Comparison of ENCODE assay signal across 1 cellular context in the genomic region with DNA sequence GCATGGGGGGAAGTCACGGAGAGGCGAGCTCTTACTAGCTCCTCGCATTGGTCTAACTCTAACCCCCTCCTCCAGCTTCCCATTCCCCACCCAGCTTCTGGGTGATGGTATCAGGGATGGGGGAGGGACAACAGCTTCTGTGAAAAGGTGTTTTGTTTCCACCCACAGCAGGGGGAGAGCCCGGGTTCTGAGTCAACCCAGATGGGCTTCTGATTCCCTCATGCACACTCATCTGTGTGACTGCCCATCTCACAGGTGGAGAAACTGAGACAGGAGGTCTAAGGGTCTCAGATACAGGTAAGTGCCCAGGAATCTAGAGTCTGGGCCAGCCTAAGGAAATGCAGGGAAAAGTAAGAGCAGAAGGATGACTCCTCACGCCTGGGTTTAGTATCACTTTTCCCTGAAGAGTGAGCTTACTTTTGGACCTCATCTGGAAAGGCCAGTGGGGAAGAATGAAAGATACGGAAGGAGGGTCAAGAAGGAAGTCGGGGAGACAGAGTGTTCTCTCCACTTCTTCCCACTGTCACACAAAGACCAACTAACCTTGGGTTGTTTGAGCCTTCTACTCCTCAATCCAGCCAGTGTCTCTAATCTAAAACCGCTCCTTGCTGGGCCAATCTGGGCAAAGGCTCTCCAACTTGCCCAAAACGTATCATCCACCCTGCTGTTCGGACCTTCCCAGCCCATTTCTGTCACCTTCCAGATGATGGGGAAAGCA.
A peak's percentile ranks its signal among the peaks of the same experiment; 100 is the strongest.
TF ChIP-seq lines count a peak whose summit lies in the region.

No MANE protein-coding gene starts in this region.

TF ChIP-seq in K562, 482 proteins besides CTCF, POLR2A, EP300 and RAD21:
- TF ChIP-seq SP2 (IDR thresholded peaks at IDR 0.05; ENCODE audit: extremely low read depth, low read depth, low read length, poor library complexity, severe bottlenecking) (no peak), GTF2E2 (tag; IDR thresholded peaks at IDR 0.05) (no peak), ELF2 (CRISPR knock-in tag; IDR thresholded peaks at IDR 0.05) (0 out of 2 replicates have a peak, but pooled peaks have one; percentile 52), NONO (IDR thresholded peaks at IDR 0.05; ENCODE audit: low read depth in 2 of 2, low read length in 1 of 2) (no peak), BRD9 (IDR thresholded peaks at IDR 0.05; ENCODE audit: low read depth, partially characterized antibody) (no peak), VEZF1 (CRISPR knock-in tag; IDR thresholded peaks at IDR 0.05) (peak; percentile 70), SETDB1 (IDR thresholded peaks at IDR 0.05; ENCODE audit: low read length) (no peak), SMARCA5 (IDR thresholded peaks at IDR 0.05) (peak; percentile 30; the same call in 1 of the 2 replicates), FOXO4 (CRISPR knock-in tag; IDR thresholded peaks at IDR 0.05) (no peak), ARID1B (IDR thresholded peaks at IDR 0.05) (0 out of 2 replicates have a peak, but pooled peaks have one; percentile 29), ZNF239 (CRISPR knock-in tag; IDR thresholded peaks at IDR 0.05) (no peak), FOSL1 (tag; conservative IDR thresholded peaks at IDR 0.05) (peak; percentile 61), KDM4B (IDR thresholded peaks at IDR 0.05; ENCODE audit: borderline replicate concordance in 2 of 2, low read depth in 1 of 2) (no peak), BMI1 (IDR thresholded peaks at IDR 0.05; ENCODE audit: low read length) (no peak), MEF2A (IDR thresholded peaks at IDR 0.05; ENCODE audit: control insufficient read depth, low read depth, low read length) (no peak), FUS (optimal IDR thresholded peaks at IDR 0.05; ENCODE audit: low read depth, low read length) (no peak), CBFA2T3 (IDR thresholded peaks at IDR 0.05) (0 out of 2 replicates have a peak, but pooled peaks have one; percentile 6), HMG20B (CRISPR knock-in tag; IDR thresholded peaks at IDR 0.05) (no peak), ZNF695 (CRISPR knock-in tag; IDR thresholded peaks at IDR 0.05) (no peak), DPF2 (IDR thresholded peaks at IDR 0.05) (peak; percentile 29; the same call in 1 of the 2 replicates), SOX6 (IDR thresholded peaks at IDR 0.05) (no peak), RBM25 (IDR thresholded peaks at IDR 0.05; ENCODE audit: low read depth, low read length, severe bottlenecking) (peak; percentile 66), ZSCAN32 (CRISPR knock-in tag; IDR thresholded peaks at IDR 0.05) (no peak), HDGF (IDR thresholded peaks at IDR 0.05) (0 out of 2 replicates have a peak, but pooled peaks have one; percentile 56), ZNF324 (CRISPR knock-in tag; IDR thresholded peaks at IDR 0.05) (no peak), ZNF134 (CRISPR knock-in tag; conservative IDR thresholded peaks at IDR 0.05) (no peak), RCOR1 (IDR thresholded peaks at IDR 0.05; ENCODE audit: borderline replicate concordance in 1 of 2, low read depth in 2 of 2, low read length in 2 of 2) (peak in 1 of 2 experiments; percentile 70; a peak in 2 of 4 replicates), SMARCA4 (IDR thresholded peaks at IDR 0.05) (0 out of 2 replicates have a peak, but pooled peaks have one; percentile 23), RBBP5 (IDR thresholded peaks at IDR 0.05; ENCODE audit: borderline replicate concordance, insufficient read depth, low read length, poor library complexity, severe bottlenecking) (no peak), KDM1A (IDR thresholded peaks at IDR 0.05) (peak in 1 of 2 experiments; percentile 63; a peak in 3 of 4 replicates), BCLAF1 (IDR thresholded peaks at IDR 0.05; ENCODE audit: borderline replicate concordance in 1 of 2, control insufficient read depth in 1 of 2, low read depth in 2 of 2, low read length in 1 of 2) (no peak), LEF1 (IDR thresholded peaks at IDR 0.05) (no peak), BDP1 (IDR thresholded peaks at IDR 0.05; ENCODE audit: insufficient read depth, insufficient read length) (no peak), ZNF431 (CRISPR knock-in tag; IDR thresholded peaks at IDR 0.05) (no peak), PURB (CRISPR knock-in tag; IDR thresholded peaks at IDR 0.05; ENCODE audit: low read depth) (no peak), BCOR (IDR thresholded peaks at IDR 0.05) (peak; percentile 71), FOXK1 (CRISPR knock-in tag; IDR thresholded peaks at IDR 0.05; ENCODE audit: borderline replicate concordance) (0 out of 2 replicates have a peak, but pooled peaks have one; percentile 27), EGR1 (conservative IDR thresholded peaks at IDR 0.05) (0 out of 2 replicates have a peak, but pooled peaks have one; percentile 24), HDAC2 (IDR thresholded peaks at IDR 0.05) (no peak), GATA2 (CRISPR knock-in tag; IDR thresholded peaks at IDR 0.05) (peak; percentile 44; the same call in 1 of the 2 replicates), JUND (IDR thresholded peaks at IDR 0.05; ENCODE audit: borderline replicate concordance, low read depth, low read length) (0 out of 2 replicates have a peak, but pooled peaks have one; percentile 22), JUND (tag; IDR thresholded peaks at IDR 0.05; ENCODE audit: borderline replicate concordance, low read depth, low read length) (no peak), ARNT (IDR thresholded peaks at IDR 0.05) (no peak), ZFX (CRISPR knock-in tag; IDR thresholded peaks at IDR 0.05) (0 out of 2 replicates have a peak, but pooled peaks have one; percentile 6), NFE2L1 (tag; IDR thresholded peaks at IDR 0.05; ENCODE audit: borderline replicate concordance, low read depth) (no peak), CBX1 (IDR thresholded peaks at IDR 0.05; ENCODE audit: low read depth) (peak; percentile 67; the same call in 1 of the 2 replicates)
- TF ChIP-seq, protein P1, sequence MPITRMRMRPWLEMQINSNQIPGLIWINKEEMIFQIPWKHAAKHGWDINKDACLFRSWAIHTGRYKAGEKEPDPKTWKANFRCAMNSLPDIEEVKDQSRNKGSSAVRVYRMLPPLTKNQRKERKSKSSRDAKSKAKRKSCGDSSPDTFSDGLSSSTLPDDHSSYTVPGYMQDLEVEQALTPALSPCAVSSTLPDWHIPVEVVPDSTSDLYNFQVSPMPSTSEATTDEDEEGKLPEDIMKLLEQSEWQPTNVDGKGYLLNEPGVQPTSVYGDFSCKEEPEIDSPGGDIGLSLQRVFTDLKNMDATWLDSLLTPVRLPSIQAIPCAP (CRISPR knock-in tag; IDR thresholded peaks at IDR 0.05; ENCODE audit: borderline replicate concordance): no peak
- TF ChIP-seq, protein P2, sequence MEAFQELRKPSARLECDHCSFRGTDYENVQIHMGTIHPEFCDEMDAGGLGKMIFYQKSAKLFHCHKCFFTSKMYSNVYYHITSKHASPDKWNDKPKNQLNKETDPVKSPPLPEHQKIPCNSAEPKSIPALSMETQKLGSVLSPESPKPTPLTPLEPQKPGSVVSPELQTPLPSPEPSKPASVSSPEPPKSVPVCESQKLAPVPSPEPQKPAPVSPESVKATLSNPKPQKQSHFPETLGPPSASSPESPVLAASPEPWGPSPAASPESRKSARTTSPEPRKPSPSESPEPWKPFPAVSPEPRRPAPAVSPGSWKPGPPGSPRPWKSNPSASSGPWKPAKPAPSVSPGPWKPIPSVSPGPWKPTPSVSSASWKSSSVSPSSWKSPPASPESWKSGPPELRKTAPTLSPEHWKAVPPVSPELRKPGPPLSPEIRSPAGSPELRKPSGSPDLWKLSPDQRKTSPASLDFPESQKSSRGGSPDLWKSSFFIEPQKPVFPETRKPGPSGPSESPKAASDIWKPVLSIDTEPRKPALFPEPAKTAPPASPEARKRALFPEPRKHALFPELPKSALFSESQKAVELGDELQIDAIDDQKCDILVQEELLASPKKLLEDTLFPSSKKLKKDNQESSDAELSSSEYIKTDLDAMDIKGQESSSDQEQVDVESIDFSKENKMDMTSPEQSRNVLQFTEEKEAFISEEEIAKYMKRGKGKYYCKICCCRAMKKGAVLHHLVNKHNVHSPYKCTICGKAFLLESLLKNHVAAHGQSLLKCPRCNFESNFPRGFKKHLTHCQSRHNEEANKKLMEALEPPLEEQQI (IDR thresholded peaks at IDR 0.05): no peak
- TF ChIP-seq, protein P3, sequence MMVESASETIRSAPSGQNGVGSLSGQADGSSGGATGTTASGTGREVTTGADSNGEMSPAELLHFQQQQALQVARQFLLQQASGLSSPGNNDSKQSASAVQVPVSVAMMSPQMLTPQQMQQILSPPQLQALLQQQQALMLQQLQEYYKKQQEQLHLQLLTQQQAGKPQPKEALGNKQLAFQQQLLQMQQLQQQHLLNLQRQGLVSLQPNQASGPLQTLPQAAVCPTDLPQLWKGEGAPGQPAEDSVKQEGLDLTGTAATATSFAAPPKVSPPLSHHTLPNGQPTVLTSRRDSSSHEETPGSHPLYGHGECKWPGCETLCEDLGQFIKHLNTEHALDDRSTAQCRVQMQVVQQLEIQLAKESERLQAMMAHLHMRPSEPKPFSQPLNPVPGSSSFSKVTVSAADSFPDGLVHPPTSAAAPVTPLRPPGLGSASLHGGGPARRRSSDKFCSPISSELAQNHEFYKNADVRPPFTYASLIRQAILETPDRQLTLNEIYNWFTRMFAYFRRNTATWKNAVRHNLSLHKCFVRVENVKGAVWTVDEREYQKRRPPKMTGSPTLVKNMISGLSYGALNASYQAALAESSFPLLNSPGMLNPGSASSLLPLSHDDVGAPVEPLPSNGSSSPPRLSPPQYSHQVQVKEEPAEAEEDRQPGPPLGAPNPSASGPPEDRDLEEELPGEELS (CRISPR knock-in tag; IDR thresholded peaks at IDR 0.05; ENCODE audit: borderline replicate concordance): no peak
- TF ChIP-seq, protein P4, sequence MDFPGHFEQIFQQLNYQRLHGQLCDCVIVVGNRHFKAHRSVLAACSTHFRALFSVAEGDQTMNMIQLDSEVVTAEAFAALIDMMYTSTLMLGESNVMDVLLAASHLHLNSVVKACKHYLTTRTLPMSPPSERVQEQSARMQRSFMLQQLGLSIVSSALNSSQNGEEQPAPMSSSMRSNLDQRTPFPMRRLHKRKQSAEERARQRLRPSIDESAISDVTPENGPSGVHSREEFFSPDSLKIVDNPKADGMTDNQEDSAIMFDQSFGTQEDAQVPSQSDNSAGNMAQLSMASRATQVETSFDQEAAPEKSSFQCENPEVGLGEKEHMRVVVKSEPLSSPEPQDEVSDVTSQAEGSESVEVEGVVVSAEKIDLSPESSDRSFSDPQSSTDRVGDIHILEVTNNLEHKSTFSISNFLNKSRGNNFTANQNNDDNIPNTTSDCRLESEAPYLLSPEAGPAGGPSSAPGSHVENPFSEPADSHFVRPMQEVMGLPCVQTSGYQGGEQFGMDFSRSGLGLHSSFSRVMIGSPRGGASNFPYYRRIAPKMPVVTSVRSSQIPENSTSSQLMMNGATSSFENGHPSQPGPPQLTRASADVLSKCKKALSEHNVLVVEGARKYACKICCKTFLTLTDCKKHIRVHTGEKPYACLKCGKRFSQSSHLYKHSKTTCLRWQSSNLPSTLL (IDR thresholded peaks at IDR 0.05): no peak
TF ChIP-seq in K562: peak in this region for 19.
